Comparison of ENCODE assay signal across 22 cellular contexts in genomic region chr6:14807130-14807529, GRCh38.
A peak's percentile ranks its signal among the peaks of the same experiment; 100 is the strongest.
DNase-seq lines count a peak whose midpoint lies in the region; ATAC-seq, FAIRE-seq and TF ChIP-seq lines count a peak whose summit lies in the region.
"Had no signal": no experiment of that assay in that cellular context is flagged by ENCODE, and none has a peak within 500 bp of the region (broad histone marks: within the 10 kb centered on the region; RNA-seq: fewer than 3 reads in every experiment).

No MANE protein-coding gene starts in this region.

- no peak for TF ChIP-seq POLR2A in ovary (IDR thresholded peaks at IDR 0.05)

- peak overlapping the region; percentile 6 for H3K27ac Mint-ChIP-seq in stimulated activated memory B cell treated with anti-CD40 and anti-IgM and Interleukin-4, amounts not matched to agents 10 μg/mL and 1 μg/mL and 100 μg/mL, for 72 hours
- H3K27ac Mint-ChIP-seq: CD4-positive, alpha-beta memory T cell; H9 had no signal

- H3K4me3 ChIP-seq in SK-N-SH (ENCODE audit: low read depth in 2 of 2, low read length in 1 of 2) (no peak overlapping the region), fibroblast of the aortic adventitia (ENCODE audit: low read depth, low read length) (no peak overlapping the region), ovary (no peak overlapping the region), small intestine (ENCODE audit: low read depth in 1 of 2, low read length in 2 of 2) (no peak overlapping the region)
- H3K4me3 ChIP-seq: A549, BLaER1 had no signal

- no peak overlapping the region for H2AFZ ChIP-seq in SK-N-SH (ENCODE audit: low read depth)

- no peaks in the 10 kb centered on the region for H3K27me3 Mint-ChIP-seq in stimulated activated memory B cell treated with anti-CD40 and anti-IgM and Interleukin-4, amounts not matched to agents 10 μg/mL and 1 μg/mL and 100 μg/mL, for 72 hours
- H3K27me3 Mint-ChIP-seq: CD4-positive, alpha-beta memory T cell had no signal

- H3K9me2 ChIP-seq in SK-N-SH: no peaks in the 10 kb centered on the region

- H3K36me3 ChIP-seq in SK-N-SH (replicated peaks in 1 of 2; ENCODE audit: control insufficient read depth in 1 of 2, insufficient read depth in 2 of 2, low read length in 1 of 2) (no peaks in the 10 kb centered on the region), ovary (no peaks in the 10 kb centered on the region), small intestine (ENCODE audit: control insufficient read depth in 2 of 2, insufficient read depth in 2 of 2, low read length in 2 of 2) (no peaks in the 10 kb centered on the region)
- H3K36me3 ChIP-seq: BLaER1 had no signal

- no peak for FAIRE-seq in small intestine (lab: Jason Lieb, UNC)
- FAIRE-seq: A549, G401.6, GM12891, GM19239, H1, HepG2 had no signal

- H3K27me3 ChIP-seq in SK-N-SH (ENCODE audit: insufficient read depth) (no peaks in the 10 kb centered on the region), ovary (no peaks in the 10 kb centered on the region), small intestine (ENCODE audit: control insufficient read depth in 2 of 2, insufficient read depth in 2 of 2, low read length in 2 of 2) (no peaks in the 10 kb centered on the region)
- H3K27me3 ChIP-seq: BLaER1 had no signal

- H3K4me3 Mint-ChIP-seq in stimulated activated memory B cell treated with anti-CD40 and anti-IgM and Interleukin-4, amounts not matched to agents 10 μg/mL and 1 μg/mL and 100 μg/mL, for 72 hours: no peak overlapping the region
- H3K4me3 Mint-ChIP-seq: CD14-positive monocyte; CD4-positive, alpha-beta memory T cell; H9 had no signal

- no peak for TF ChIP-seq RAD21 in SK-N-SH (IDR thresholded peaks at IDR 0.05; ENCODE audit: low read length)

- no peaks in the 10 kb centered on the region for H3K4me1 Mint-ChIP-seq in stimulated activated memory B cell treated with anti-CD40 and anti-IgM and Interleukin-4, amounts not matched to agents 10 μg/mL and 1 μg/mL and 100 μg/mL, for 72 hours
- H3K4me1 Mint-ChIP-seq: CD4-positive, alpha-beta memory T cell had no signal

- H3K36me3 Mint-ChIP-seq in stimulated activated memory B cell treated with anti-CD40 and anti-IgM and Interleukin-4, amounts not matched to agents 10 μg/mL and 1 μg/mL and 100 μg/mL, for 72 hours: no peaks in the 10 kb centered on the region
- H3K36me3 Mint-ChIP-seq: CD4-positive, alpha-beta memory T cell had no signal

- H3K4me1 ChIP-seq in SK-N-SH (ENCODE audit: control insufficient read depth in 1 of 2, insufficient read depth in 2 of 2, low read depth in 1 of 2, low read length in 1 of 2) (peaks cover 0 to 16% of the 10 kb centered on the region in 2 experiments; a peak in 1 of 4 replicates), ovary (ENCODE audit: insufficient read depth) (peaks cover 5% of the 10 kb centered on the region), small intestine (ENCODE audit: control insufficient read depth in 2 of 2, insufficient read depth in 1 of 2, low read depth in 1 of 2, low read length in 1 of 2) (peaks cover 0 to 4% of the 10 kb centered on the region in 2 donors)
- H3K4me1 ChIP-seq: A549 had no signal

- DNase-seq in SK-N-SH: no peak
- peak; percentile 24 for DNase-seq in cerebellum (ENCODE audit: low spot score)
- DNase-seq in fibroblast of the aortic adventitia (ENCODE audit: low read depth): peak; percentile 36
- DNase-seq in hippocampal formation (lab: John Stamatoyannopoulos, UW): no peak
- DNase-seq in ovary: no peak
- no peak for DNase-seq in small intestine
- DNase-seq: AML-193; Calu3; CD4-positive, alpha-beta memory T cell; DMS79 treated with DMSO at 0.1 percent for 48 hours; H9 had no signal

- H3K9me3 ChIP-seq in SK-N-SH (no peaks in the 10 kb centered on the region), ovary (no peaks in the 10 kb centered on the region), small intestine (ENCODE audit: control insufficient read depth, low read depth) (no peaks in the 10 kb centered on the region)
- H3K9me3 ChIP-seq: A549 had no signal

- POLR2A ChIA-PET in SK-N-SH (lab: Yijun Ruan, JAX): no interaction called here

- no peak for ATAC-seq in SK-N-SH treated with all-trans-retinoic acid at 6 μM for 48 hours
- ATAC-seq in stimulated activated memory B cell treated with anti-CD40 and anti-IgM and Interleukin-4, amounts not matched to agents 10 μg/mL and 1 μg/mL and 100 μg/mL, for 72 hours: no peak
- ATAC-seq: A549, HepG2 had no signal

- no peak overlapping the region for H3K4me2 ChIP-seq in SK-N-SH
- H3K4me2 ChIP-seq: A549, BLaER1 had no signal

- TF ChIP-seq CTCF in SK-N-SH (IDR thresholded peaks at IDR 0.05) (no peak), fibroblast of the aortic adventitia (IDR thresholded peaks at IDR 0.05; ENCODE audit: insufficient read depth, low read length) (no peak), ovary (IDR thresholded peaks at IDR 0.05) (no peak)

- H3K27ac ChIP-seq in SK-N-SH (ENCODE audit: low read depth in 2 of 2, low read length in 1 of 2) (no peak overlapping the region), ovary (no peak overlapping the region), small intestine (ENCODE audit: low read depth in 1 of 2, low read length in 1 of 2) (no peak overlapping the region)
- H3K27ac ChIP-seq: 22Rv1, A549, BLaER1 had no signal

- no peaks in the 10 kb centered on the region for H3F3A ChIP-seq in SK-N-SH (replicated peaks; ENCODE audit: insufficient read depth)

- peaks cover 8% of the 10 kb centered on the region for H3K9me3 Mint-ChIP-seq in stimulated activated memory B cell treated with anti-CD40 and anti-IgM and Interleukin-4, amounts not matched to agents 10 μg/mL and 1 μg/mL and 100 μg/mL, for 72 hours

- TF ChIP-seq EP300 in SK-N-SH (IDR thresholded peaks at IDR 0.05; ENCODE audit: borderline replicate concordance in 1 of 2, low read depth in 1 of 2, low read length in 1 of 2): no peak
- TF ChIP-seq EP300 in ovary (IDR thresholded peaks at IDR 0.05): no peak

- WGBS in SK-N-SH (ENCODE audit: low lambda C conversion rate): 39% methylated on average over 5 of the region's 6 CpGs
- WGBS in ovary, 3 donors: 48 to 57% (median 56%) methylated on average over 6 of the region's 6 CpGs
- WGBS in small intestine, 3 donors: 89 to 95% (median 89%) methylated on average over 6 of the region's 6 CpGs

- intact Hi-C loops in ovary (cut with DNase I): no loop called here

- no peak overlapping the region for H3K9ac ChIP-seq in SK-N-SH
- H3K9ac ChIP-seq: BLaER1 had no signal

- H4K20me1 ChIP-seq in SK-N-SH (ENCODE audit: insufficient read depth): no peaks in the 10 kb centered on the region
- H4K20me1 ChIP-seq: BLaER1 had no signal

- CTCF ChIA-PET in SK-N-SH (lab: Yijun Ruan, JAX): no interaction called here

- H3K79me2 ChIP-seq in SK-N-SH (ENCODE audit: insufficient read depth): no peaks in the 10 kb centered on the region

TF ChIP-seq in SK-N-SH treated with all-trans-retinoic acid at 6 μM for 48 hours, 23 proteins besides CTCF, POLR2A, EP300 and RAD21:
- TF ChIP-seq, protein P1, sequence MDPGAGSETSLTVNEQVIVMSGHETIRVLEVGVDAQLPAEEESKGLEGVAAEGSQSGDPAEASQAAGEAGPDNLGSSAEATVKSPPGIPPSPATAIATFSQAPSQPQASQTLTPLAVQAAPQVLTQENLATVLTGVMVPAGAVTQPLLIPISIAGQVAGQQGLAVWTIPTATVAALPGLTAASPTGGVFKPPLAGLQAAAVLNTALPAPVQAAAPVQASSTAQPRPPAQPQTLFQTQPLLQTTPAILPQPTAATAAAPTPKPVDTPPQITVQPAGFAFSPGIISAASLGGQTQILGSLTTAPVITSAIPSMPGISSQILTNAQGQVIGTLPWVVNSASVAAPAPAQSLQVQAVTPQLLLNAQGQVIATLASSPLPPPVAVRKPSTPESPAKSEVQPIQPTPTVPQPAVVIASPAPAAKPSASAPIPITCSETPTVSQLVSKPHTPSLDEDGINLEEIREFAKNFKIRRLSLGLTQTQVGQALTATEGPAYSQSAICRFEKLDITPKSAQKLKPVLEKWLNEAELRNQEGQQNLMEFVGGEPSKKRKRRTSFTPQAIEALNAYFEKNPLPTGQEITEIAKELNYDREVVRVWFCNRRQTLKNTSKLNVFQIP (CRISPR knock-in tag; IDR thresholded peaks at IDR 0.05; ENCODE audit: borderline replicate concordance, low read depth): no peak
- TF ChIP-seq ISL1 (CRISPR knock-in tag; IDR thresholded peaks at IDR 0.05): 0 out of 2 replicates have a peak, but pooled peaks have one; percentile 17

TF ChIP-seq in SK-N-SH, 30 proteins besides CTCF, POLR2A, EP300 and RAD21 (continues in another document):
- no peak for TF ChIP-seq SIN3A (IDR thresholded peaks at IDR 0.05; ENCODE audit: borderline replicate concordance, low read depth, low read length)
- no peak for TF ChIP-seq TEAD4 (IDR thresholded peaks at IDR 0.05; ENCODE audit: borderline replicate concordance, insufficient read depth)
- no peak for TF ChIP-seq FOXJ3 (CRISPR knock-in tag; IDR thresholded peaks at IDR 0.05)
- no peak for TF ChIP-seq RFX5 (IDR thresholded peaks at IDR 0.05; ENCODE audit: low read length)
- no peak for TF ChIP-seq EZH2phosphoT487 (IDR thresholded peaks at IDR 0.05; ENCODE audit: borderline replicate concordance, low read depth)
- TF ChIP-seq, protein P2, sequence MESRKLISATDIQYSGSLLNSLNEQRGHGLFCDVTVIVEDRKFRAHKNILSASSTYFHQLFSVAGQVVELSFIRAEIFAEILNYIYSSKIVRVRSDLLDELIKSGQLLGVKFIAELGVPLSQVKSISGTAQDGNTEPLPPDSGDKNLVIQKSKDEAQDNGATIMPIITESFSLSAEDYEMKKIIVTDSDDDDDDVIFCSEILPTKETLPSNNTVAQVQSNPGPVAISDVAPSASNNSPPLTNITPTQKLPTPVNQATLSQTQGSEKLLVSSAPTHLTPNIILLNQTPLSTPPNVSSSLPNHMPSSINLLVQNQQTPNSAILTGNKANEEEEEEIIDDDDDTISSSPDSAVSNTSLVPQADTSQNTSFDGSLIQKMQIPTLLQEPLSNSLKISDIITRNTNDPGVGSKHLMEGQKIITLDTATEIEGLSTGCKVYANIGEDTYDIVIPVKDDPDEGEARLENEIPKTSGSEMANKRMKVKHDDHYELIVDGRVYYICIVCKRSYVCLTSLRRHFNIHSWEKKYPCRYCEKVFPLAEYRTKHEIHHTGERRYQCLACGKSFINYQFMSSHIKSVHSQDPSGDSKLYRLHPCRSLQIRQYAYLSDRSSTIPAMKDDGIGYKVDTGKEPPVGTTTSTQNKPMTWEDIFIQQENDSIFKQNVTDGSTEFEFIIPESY (IDR thresholded peaks at IDR 0.05; ENCODE audit: borderline replicate concordance, low read depth): no peak
- no peak for TF ChIP-seq IRF3 (IDR thresholded peaks at IDR 0.05; ENCODE audit: low read depth, low read length)
- no peak for TF ChIP-seq JUND (IDR thresholded peaks at IDR 0.05)

Comparison
In these comparisons a context has a peak if more than half of its experiments do, and no peak if none do; other contexts are left out.
1. DNase-seq: peak in cerebellum (single experiment) and fibroblast of the aortic adventitia (single experiment); none in SK-N-SH (single experiment), hippocampal formation (0 of 2), ovary (0 of 5) and small intestine (single experiment).